8 cellular contexts compared by ENCODE assay signal in genomic region chr5:32710859-32711692, GRCh38. TPM values are rescaled to one million over a fixed set of nuclear protein-coding genes. Genes with fewer than 3 reads are reported as not detected.
DNase-seq lines count a peak whose midpoint lies in the region; ATAC-seq lines count a peak whose summit lies in the region.

Gene NPR3 (plus strand): TSS chr5:32711321. CDS start chr5:32711777, 456 bp downstream.

- intact Hi-C loops in activated T-helper 2 cell treated with anti-CD3 and anti-CD28 coated beads, Interferon-gamma antibody, Interleukin-2, Interleukin-4, amounts not matched to agents 10 μg/mL and 5 μg/mL and 100 μg/mL, durations not matched to agents 14 hours and 24 hours and 36 hours (cut with micrococcal nuclease), result loop anchor here (5.0 kb wide), 1 partner anchor 1226 kb away; the partner anchor contains the start of gene RXFP3
- intact Hi-C loops in left ventricle myocardium superior (cut with micrococcal nuclease), result no loop called here

- no peaks in the 10 kb centered on the region for H3K4me1 ChIP-seq in rectal smooth muscle tissue (ENCODE audit: control insufficient read depth, insufficient read depth, low read length)

- no peaks in the 10 kb centered on the region for H3K36me3 ChIP-seq in rectal smooth muscle tissue (ENCODE audit: control insufficient read depth, insufficient read depth, low read length)

- peaks cover 4% of the 10 kb centered on the region for H3K27me3 ChIP-seq in rectal smooth muscle tissue (ENCODE audit: control insufficient read depth, insufficient read depth, low read length)

- peak within 1 kb of the TSS; percentile 36 for H3K9ac ChIP-seq in rectal smooth muscle tissue (ENCODE audit: low read length)

- peaks cover 22% of the 10 kb centered on the region for H3K4me1 Mint-ChIP-seq in activated naive CD4-positive, alpha-beta T cell treated with anti-CD3 and anti-CD28 coated beads, Interleukin-2, amount 50 U/mL, for 24 hours
- peaks cover 19% of the 10 kb centered on the region for H3K4me1 Mint-ChIP-seq in activated T-helper 2 cell treated with anti-CD3 and anti-CD28 coated beads, Interferon-gamma antibody, Interleukin-2, Interleukin-4, amounts not matched to agents 10 μg/mL and 5 μg/mL and 100 μg/mL, durations not matched to agents 14 hours and 24 hours and 36 hours (ENCODE audit: low read depth)

- H3K4me3 ChIP-seq in rectal smooth muscle tissue (ENCODE audit: low read length), result peak within 1 kb of the TSS; percentile 86

- peak within 1 kb of the TSS; percentile 90 for H3K27ac ChIP-seq in rectal smooth muscle tissue (ENCODE audit: low read depth, low read length)

- DNase-seq in activated naive CD4-positive, alpha-beta T cell (lab: John Stamatoyannopoulos, UW), result no peak
- no peak for DNase-seq in activated T-helper 2 cell treated with anti-CD3 and anti-CD28 coated beads, Interferon-gamma antibody, Interleukin-2, Interleukin-4, amounts not matched to agents 10 μg/mL and 5 μg/mL and 100 μg/mL, durations not matched to agents 14 hours and 24 hours and 36 hours (ENCODE audit: low spot score)
- DNase-seq in left ventricle myocardium superior, result peak; percentile 48
- no peak for DNase-seq in SIG-M5 treated with dmso at 0.1 percent for 504 hours (lab: John Stamatoyannopoulos, UW; ENCODE audit: unreplicated experiment)

- peaks cover 42% of the 10 kb centered on the region for H3K27me3 Mint-ChIP-seq in activated naive CD4-positive, alpha-beta T cell treated with anti-CD3 and anti-CD28 coated beads, Interleukin-2, amount 50 U/mL, for 24 hours
- peaks cover 67% of the 10 kb centered on the region for H3K27me3 Mint-ChIP-seq in activated T-helper 2 cell treated with anti-CD3 and anti-CD28 coated beads, Interferon-gamma antibody, Interleukin-2, Interleukin-4, amounts not matched to agents 10 μg/mL and 5 μg/mL and 100 μg/mL, durations not matched to agents 14 hours and 24 hours and 36 hours (ENCODE audit: low read depth)

- H3K27ac Mint-ChIP-seq in activated naive CD4-positive, alpha-beta T cell treated with anti-CD3 and anti-CD28 coated beads, Interleukin-2, amount 50 U/mL, for 24 hours, result no peak within 1 kb of the TSS
- peak within 1 kb of the TSS; percentile 38 for H3K27ac Mint-ChIP-seq in activated T-helper 2 cell treated with anti-CD3 and anti-CD28 coated beads, Interferon-gamma antibody, Interleukin-2, Interleukin-4, amounts not matched to agents 10 μg/mL and 5 μg/mL and 100 μg/mL, durations not matched to agents 14 hours and 24 hours and 36 hours

- ATAC-seq in left ventricle myocardium superior (peak; percentile 51), HG03469 (IDR thresholded peaks at IDR 0.05; ENCODE audit: unreplicated experiment) (no peak), GM18870 (IDR thresholded peaks at IDR 0.05; ENCODE audit: unreplicated experiment) (no peak)

- H3K4me3 Mint-ChIP-seq in activated naive CD4-positive, alpha-beta T cell treated with anti-CD3 and anti-CD28 coated beads, Interleukin-2, amount 50 U/mL, for 24 hours, result peak within 1 kb of the TSS; percentile 54
- peak within 1 kb of the TSS; percentile 80 for H3K4me3 Mint-ChIP-seq in activated T-helper 2 cell treated with anti-CD3 and anti-CD28 coated beads, Interferon-gamma antibody, Interleukin-2, Interleukin-4, amounts not matched to agents 10 μg/mL and 5 μg/mL and 100 μg/mL, durations not matched to agents 14 hours and 24 hours and 36 hours (ENCODE audit: low read depth)

- H3K9me3 Mint-ChIP-seq in activated naive CD4-positive, alpha-beta T cell treated with anti-CD3 and anti-CD28 coated beads, Interleukin-2, amount 50 U/mL, for 24 hours, result no peaks in the 10 kb centered on the region
- no peaks in the 10 kb centered on the region for H3K9me3 Mint-ChIP-seq in activated T-helper 2 cell treated with anti-CD3 and anti-CD28 coated beads, Interferon-gamma antibody, Interleukin-2, Interleukin-4, amounts not matched to agents 10 μg/mL and 5 μg/mL and 100 μg/mL, durations not matched to agents 14 hours and 24 hours and 36 hours

- no peaks in the 10 kb centered on the region for H3K36me3 Mint-ChIP-seq in activated naive CD4-positive, alpha-beta T cell treated with anti-CD3 and anti-CD28 coated beads, Interleukin-2, amount 50 U/mL, for 24 hours
- no peaks in the 10 kb centered on the region for H3K36me3 Mint-ChIP-seq in activated T-helper 2 cell treated with anti-CD3 and anti-CD28 coated beads, Interferon-gamma antibody, Interleukin-2, Interleukin-4, amounts not matched to agents 10 μg/mL and 5 μg/mL and 100 μg/mL, durations not matched to agents 14 hours and 24 hours and 36 hours (ENCODE audit: low read depth)

RNA-seq across cellular contexts. Expression of gene NPR3, which starts in this region (rescaled TPM):
- 0.02 TPM in 1 of 2 replicates, not detected in the other for total RNA-seq in activated T-helper 2 cell treated with anti-CD3 and anti-CD28 coated beads, Interferon-gamma antibody, Interleukin-2, Interleukin-4, amounts not matched to agents 10 μg/mL and 5 μg/mL and 100 μg/mL, durations not matched to agents 14 hours and 24 hours and 36 hours
- total RNA-seq in left ventricle myocardium superior, result 16.3 TPM

Comparison
In these comparisons a context has a peak if more than half of its experiments do, and no peak if none do; other contexts are left out.
1. RNA of gene NPR3 (total RNA-seq): 16.3 TPM in left ventricle myocardium superior (single experiment); 0.02 TPM in activated T-helper 2 cell treated with anti-CD3 and anti-CD28 coated beads, Interferon-gamma antibody, Interleukin-2, Interleukin-4, amounts not matched to agents 10 μg/mL and 5 μg/mL and 100 μg/mL, durations not matched to agents 14 hours and 24 hours and 36 hours; every median in the first group is over 10 times any median in the second.